Comparison of ENCODE assay signal across 1 cellular context in the genomic region with DNA sequence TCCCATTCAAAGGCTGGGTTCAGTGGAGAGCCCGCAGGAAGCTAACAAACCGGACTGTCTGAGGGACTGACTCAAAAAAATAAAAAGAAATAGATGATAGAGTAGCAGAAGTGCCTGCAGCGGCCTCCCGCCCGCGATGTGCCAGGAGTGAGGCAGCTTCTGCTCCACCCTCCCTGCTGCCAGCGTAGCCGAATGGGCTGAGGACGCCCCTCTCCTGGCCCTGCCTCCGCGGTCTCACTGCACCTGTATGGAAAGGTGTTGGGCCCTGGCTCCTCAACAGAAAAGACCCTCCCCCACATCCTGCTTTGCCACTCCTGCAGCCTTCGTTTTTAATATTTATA.
TF ChIP-seq lines count a peak whose summit lies in the region.

No MANE protein-coding gene starts in this region.

TF ChIP-seq in H1, 55 proteins besides CTCF, POLR2A, EP300 and RAD21:
- TF ChIP-seq ATF2 (IDR thresholded peaks at IDR 0.05; ENCODE audit: low read length) (no peak), SP2 (IDR thresholded peaks at IDR 0.05; ENCODE audit: low read length) (no peak), SAP30 (IDR thresholded peaks at IDR 0.05; ENCODE audit: insufficient read depth, insufficient replicate concordance, low read length) (no peak), SIRT6 (IDR thresholded peaks at IDR 0.05; ENCODE audit: low read length) (no peak), RNF2 (IDR thresholded peaks at IDR 0.05; ENCODE audit: borderline replicate concordance, low read depth, low read length, missing control alignments, poor library complexity, severe bottlenecking) (no peak), HDAC6 (IDR thresholded peaks at IDR 0.05; ENCODE audit: low read depth, low read length) (no peak), SIN3A (conservative IDR thresholded peaks at IDR 0.05 in 1 of 2, IDR thresholded peaks at IDR 0.05 in 1 of 2; ENCODE audit: low read depth in 1 of 2, low read length in 2 of 2) (no peak)
